Comparison of ENCODE assay signal across 8 cellular contexts in the genomic region with DNA sequence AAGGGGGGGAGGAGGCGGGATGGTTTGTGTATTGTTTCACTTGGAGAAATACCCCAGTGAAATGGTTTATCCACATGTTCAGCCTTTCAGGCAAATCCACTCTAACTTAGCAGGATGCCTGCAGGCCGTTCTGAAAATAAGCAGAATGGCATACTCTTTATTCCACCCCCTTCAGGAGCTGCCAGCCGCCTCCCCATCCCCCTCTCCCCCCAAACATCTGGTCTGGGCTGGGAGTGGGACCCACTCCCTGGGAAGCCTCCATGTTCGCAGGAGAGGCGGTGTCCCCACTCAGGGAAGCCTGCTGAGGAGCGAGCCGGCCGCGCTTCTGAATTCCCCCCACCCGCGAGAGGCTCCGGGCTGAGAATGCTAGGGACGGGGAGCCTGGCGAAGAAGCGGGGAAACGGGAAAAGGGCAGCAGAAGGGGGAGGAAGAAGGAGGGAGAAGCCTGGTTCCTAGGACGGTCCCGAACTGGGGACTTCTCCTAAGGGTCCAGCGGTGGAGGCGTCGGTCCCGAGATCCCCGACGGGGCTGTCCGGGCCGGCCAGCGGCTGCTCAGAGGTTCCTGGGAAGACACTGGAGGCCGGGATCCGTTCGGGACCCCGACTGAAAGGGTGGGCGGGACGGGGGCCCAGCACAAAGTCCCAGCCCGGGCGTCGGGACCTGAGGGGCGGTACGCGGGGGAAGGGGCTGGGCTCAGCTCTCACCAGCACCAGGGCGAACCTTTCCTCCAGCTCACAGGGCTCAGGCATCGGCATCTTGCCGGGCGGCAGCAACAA. TPM values are rescaled to one million over a fixed set of nuclear protein-coding genes. Genes with fewer than 3 reads are reported as not detected.
DNase-seq lines count a peak whose midpoint lies in the region; ATAC-seq and TF ChIP-seq lines count a peak whose summit lies in the region.

No MANE protein-coding gene starts in this region.

- H3K36me3 Mint-ChIP-seq in brain = peaks cover 3% of the 10 kb centered on the region

- peak overlapping the region; percentile 72 for H3K27ac ChIP-seq in SJCRH30

- peak overlapping the region; percentile 90 to 99 (median 97) for H3K4me3 Mint-ChIP-seq in brain

- H3K4me1 Mint-ChIP-seq in brain = peaks cover 50% of the 10 kb centered on the region

- TF ChIP-seq CTCF in brain (conservative IDR thresholded peaks at IDR 0.05) = no peak

- H3K27me3 ChIP-seq in SJCRH30 (no peaks in the 10 kb centered on the region), skeletal muscle satellite cell (ENCODE audit: control insufficient read depth, insufficient read depth, low read length) (peaks cover 23% of the 10 kb centered on the region)

- peak overlapping the region; percentile 88 for H3K9ac ChIP-seq in skeletal muscle satellite cell (ENCODE audit: low read depth, low read length)

- ATAC-seq in HG02970 (IDR thresholded peaks at IDR 0.05; ENCODE audit: low FRiP score, unreplicated experiment) = peak; percentile 5

- H3K9me3 ChIP-seq in SJCRH30 (replicated peaks) (no peaks in the 10 kb centered on the region; the same call in 1 of the 2 replicates), skeletal muscle satellite cell (replicated peaks; ENCODE audit: low read length) (no peaks in the 10 kb centered on the region)

- H3K27ac Mint-ChIP-seq in brain = peak overlapping the region; percentile 79 to 93 (median 87)

- H3K27me3 Mint-ChIP-seq in brain = peaks cover 27% of the 10 kb centered on the region

- peak overlapping the region; percentile 98 for H3K4me3 ChIP-seq in SJCRH30
- peak overlapping the region; percentile 75 for H3K4me3 ChIP-seq in skeletal muscle satellite cell (ENCODE audit: low read length)

- H3K36me3 ChIP-seq in SJCRH30 (no peaks in the 10 kb centered on the region), skeletal muscle satellite cell (ENCODE audit: insufficient read depth, low read length) (no peaks in the 10 kb centered on the region)

- H3K4me2 ChIP-seq in skeletal muscle satellite cell (ENCODE audit: low read length) = peak overlapping the region; percentile 79

- H3K9me3 Mint-ChIP-seq in brain = peaks cover 0 to 5% (median 3%) of the 10 kb centered on the region in 5 experiments

- peak; percentile 8 for DNase-seq in NCI-H1694 (lab: John Stamatoyannopoulos, UW)
- no peak for DNase-seq in NCI-H1694 treated with DMSO at 0.1 percent for 48 hours (lab: John Stamatoyannopoulos, UW)
- DNase-seq in SJCRH30 = peak; percentile 67 to 69
- DNase-seq in iPS-NIHi11 (ENCODE audit: low spot score) = peak; percentile 60
- no peak for DNase-seq in NCI-H2107 (lab: John Stamatoyannopoulos, UW)

- H3K4me1 ChIP-seq in SJCRH30 (peaks cover 34% of the 10 kb centered on the region), skeletal muscle satellite cell (ENCODE audit: control insufficient read depth, insufficient read depth, low read length) (peaks cover 41% of the 10 kb centered on the region)

RNA-seq across cellular contexts. Expression of gene FMNL3, which starts 0.7 kb away (rescaled TPM):
- total RNA-seq in SJCRH30 (2014; rRNA removed; shearing (Covaris generic)) = 33.0 and 39.2 TPM in 2 replicates
- polyA plus RNA-seq in brain (ENCODE audit: insufficient read depth, low read depth, low replicate concordance) = 10.1 TPM
- 33.5 and 34.5 TPM in 2 replicates for total RNA-seq in skeletal muscle satellite cell (2012; rRNA removed)

RNA-seq across cellular contexts. Expression of gene TMBIM6, which starts 34.8 kb away (rescaled TPM):
- total RNA-seq in SJCRH30 (2014; rRNA removed; shearing (Covaris generic)) = 400 TPM in 2 replicates
- polyA plus RNA-seq in brain (ENCODE audit: insufficient read depth, low read depth, low replicate concordance) = 561 TPM
- 295 and 312 TPM in 2 replicates for total RNA-seq in skeletal muscle satellite cell (2012; rRNA removed)

Comparison
In these comparisons a context has a peak if more than half of its experiments do, and no peak if none do; other contexts are left out.
1. DNase-seq: peak in NCI-H1694 (single experiment), SJCRH30 (2 of 2) and iPS-NIHi11 (single experiment); none in NCI-H1694 treated with DMSO at 0.1 percent for 48 hours (single experiment) and NCI-H2107 (single experiment).